27 cellular contexts compared by ENCODE assay signal in genomic region chr3:136021798-136022197, GRCh38.
"Had no signal": no experiment of that assay in that cellular context is flagged by ENCODE, and none has a peak within 500 bp of the region (broad histone marks: within the 10 kb centered on the region; RNA-seq: fewer than 3 reads in every experiment).

No MANE protein-coding gene starts in this region.

- DNase-seq: activated CD4-positive, alpha-beta memory T cell treated with anti-CD3 and anti-CD28 coated beads, Interleukin-2, amount 10 ng/mL, durations not matched to agents 7 days and 5 days; activated CD4-positive, alpha-beta T cell treated with anti-CD3 and anti-CD28 coated beads for 48 hours; activated CD4-positive, CD25-positive, alpha-beta regulatory T cell; activated effector memory CD4-positive, alpha-beta T cell treated with Interleukin-2 at 50 U/mL for 16 hours; activated naive CD4-positive, alpha-beta T cell treated with anti-CD3 and anti-CD28 coated beads, Interleukin-2, amount 10 ng/mL, durations not matched to agents 7 days and 5 days; activated naive CD8-positive, alpha-beta T cell treated with anti-CD3 and anti-CD28 coated beads, Interleukin-2, amount 50 U/mL, for 24 hours; activated T-cell treated with anti-CD3 and anti-CD28 coated beads, Interleukin-2, amount 50 U/mL, for 72 hours; body of pancreas; dorsolateral prefrontal cortex; esophagus squamous epithelium; foreskin fibroblast; kidney; naive thymus-derived CD4-positive, alpha-beta T cell; occipital lobe; posterior cingulate gyrus; sigmoid colon; stimulated activated CD4-positive, alpha-beta T cell treated with anti-CD3 and anti-CD28 coated beads, Interleukin-4, amount 100 ng/mL, for 4 hours; substantia nigra; SW 1271; T-helper 17 cell; thyroid gland; upper lobe of right lung had no signal

- H3K36me3 Mint-ChIP-seq: activated naive CD4-positive, alpha-beta T cell treated with anti-CD3 and anti-CD28 coated beads, Interleukin-2, amount 10 ng/mL, durations not matched to agents 7 days and 5 days had no signal

- H3K4me3 ChIP-seq: body of pancreas, dorsolateral prefrontal cortex, esophagus squamous epithelium, lung, sigmoid colon, thyroid gland, upper lobe of right lung had no signal

- H3K4me1 ChIP-seq: upper lobe of right lung had no signal

- H3K36me3 ChIP-seq: esophagus squamous epithelium, thyroid gland, upper lobe of right lung had no signal

- H3K27ac Mint-ChIP-seq: activated CD4-positive, alpha-beta memory T cell treated with anti-CD3 and anti-CD28 coated beads, Interleukin-2, amount 10 ng/mL, durations not matched to agents 7 days and 5 days; activated naive CD4-positive, alpha-beta T cell treated with anti-CD3 and anti-CD28 coated beads, Interleukin-2, amount 10 ng/mL, durations not matched to agents 7 days and 5 days; activated naive CD8-positive, alpha-beta T cell treated with anti-CD3 and anti-CD28 coated beads, Interleukin-2, amount 50 U/mL, for 24 hours; activated T-cell treated with anti-CD3 and anti-CD28 coated beads, Interleukin-2, amount 50 U/mL, for 72 hours; naive thymus-derived CD4-positive, alpha-beta T cell; stimulated activated naive CD8-positive, alpha-beta T cell treated with anti-CD3 and anti-CD28 coated beads, Interleukin-15, Interleukin-2, amounts not matched to agents 100 ng/mL and 50 ng/mL, for 24 hours; T-helper 17 cell had no signal

- H3K9me3 Mint-ChIP-seq: activated CD4-positive, alpha-beta memory T cell treated with anti-CD3 and anti-CD28 coated beads, Interleukin-2, amount 10 ng/mL, durations not matched to agents 7 days and 5 days; activated naive CD4-positive, alpha-beta T cell treated with anti-CD3 and anti-CD28 coated beads, Interleukin-2, amount 10 ng/mL, durations not matched to agents 7 days and 5 days; activated naive CD8-positive, alpha-beta T cell treated with anti-CD3 and anti-CD28 coated beads, Interleukin-2, amount 50 U/mL, for 24 hours; activated T-cell treated with anti-CD3 and anti-CD28 coated beads, Interleukin-2, amount 50 U/mL, for 72 hours; central memory CD8-positive, alpha-beta T cell; neural crest cell; stimulated activated naive CD8-positive, alpha-beta T cell treated with anti-CD3 and anti-CD28 coated beads, Interleukin-15, Interleukin-2, amounts not matched to agents 100 ng/mL and 50 ng/mL, for 24 hours had no signal

- H3K27me3 ChIP-seq: body of pancreas, dorsolateral prefrontal cortex, esophagus squamous epithelium, sigmoid colon, thyroid gland, upper lobe of right lung had no signal

- ATAC-seq: activated naive CD8-positive, alpha-beta T cell treated with anti-CD3 and anti-CD28 coated beads, Interleukin-2, amount 50 U/mL, for 24 hours; activated T-cell treated with anti-CD3 and anti-CD28 coated beads, Interleukin-2, amount 50 U/mL, for 72 hours; body of pancreas; left lobe of liver; naive thymus-derived CD4-positive, alpha-beta T cell; T-helper 17 cell; upper lobe of right lung had no signal

- H3K27ac ChIP-seq: body of pancreas, dorsolateral prefrontal cortex, esophagus squamous epithelium, thyroid gland, upper lobe of right lung had no signal

- H3K9me3 ChIP-seq: body of pancreas, esophagus squamous epithelium, sigmoid colon, thyroid gland, upper lobe of right lung had no signal
